Comparison of ENCODE assay signal across 1 cellular context in genomic region chr13:46627462-46627861, GRCh38.
A peak's percentile ranks its signal among the peaks of the same experiment; 100 is the strongest.
TF ChIP-seq lines count a peak whose summit lies in the region.

No MANE protein-coding gene starts in this region.

TF ChIP-seq in HepG2, 621 proteins besides CTCF, POLR2A, EP300 and RAD21 (continued from another document):
- TF ChIP-seq PRPF4 (IDR thresholded peaks at IDR 0.05; ENCODE audit: low read depth, low read length, poor library complexity, severe bottlenecking) (no peak), E2F5 (CRISPR knock-in tag; conservative IDR thresholded peaks at IDR 0.05) (no peak), UBTF (CRISPR knock-in tag; IDR thresholded peaks at IDR 0.05) (no peak), ZNF225 (CRISPR knock-in tag; IDR thresholded peaks at IDR 0.05) (no peak), RFX5 (IDR thresholded peaks at IDR 0.05; ENCODE audit: low read depth, low read length) (no peak), FOXA3 (CRISPR knock-in tag; IDR thresholded peaks at IDR 0.05) (peak; percentile 14; the same call in 1 of the 2 replicates), ZNF253 (CRISPR knock-in tag; IDR thresholded peaks at IDR 0.05; ENCODE audit: borderline replicate concordance) (no peak), SIN3A (IDR thresholded peaks at IDR 0.05; ENCODE audit: borderline replicate concordance, low read depth, low read length) (no peak), TRIM22 (IDR thresholded peaks at IDR 0.05) (no peak), MZF1 (CRISPR knock-in tag; IDR thresholded peaks at IDR 0.05; ENCODE audit: borderline replicate concordance) (no peak), PCBP1 (IDR thresholded peaks at IDR 0.05; ENCODE audit: borderline replicate concordance, low read depth, low read length) (no peak), ZNF343 (CRISPR knock-in tag; IDR thresholded peaks at IDR 0.05) (no peak), NR2F6 (IDR thresholded peaks at IDR 0.05) (no peak), NR2F6 (CRISPR knock-in tag; IDR thresholded peaks at IDR 0.05) (no peak), ZNF414 (CRISPR knock-in tag; IDR thresholded peaks at IDR 0.05) (no peak), FOXA1 (IDR thresholded peaks at IDR 0.05) (no peak), FOXA1 (CRISPR knock-in tag; IDR thresholded peaks at IDR 0.05) (peak; percentile 35; the same call in 1 of the 2 replicates), STAG1 (CRISPR knock-in tag; IDR thresholded peaks at IDR 0.05) (no peak), NFIC (IDR thresholded peaks at IDR 0.05; ENCODE audit: low read length) (no peak), ARID3A (IDR thresholded peaks at IDR 0.05; ENCODE audit: low read depth, low read length) (no peak), ATF2 (CRISPR knock-in tag; IDR thresholded peaks at IDR 0.05) (no peak), ESRRA (CRISPR knock-in tag; IDR thresholded peaks at IDR 0.05; ENCODE audit: low read depth) (no peak), NPAS2 (CRISPR knock-in tag; IDR thresholded peaks at IDR 0.05; ENCODE audit: borderline replicate concordance) (no peak), ZNF724P (CRISPR knock-in tag; IDR thresholded peaks at IDR 0.05; ENCODE audit: borderline replicate concordance) (no peak), DPF2 (CRISPR knock-in tag; IDR thresholded peaks at IDR 0.05; ENCODE audit: borderline replicate concordance, low read depth) (no peak), ZBTB7B (CRISPR knock-in tag; IDR thresholded peaks at IDR 0.05) (no peak), ZNF7 (CRISPR knock-in tag; IDR thresholded peaks at IDR 0.05) (peak; percentile 99), HOMEZ (CRISPR knock-in tag; IDR thresholded peaks at IDR 0.05; ENCODE audit: low read depth) (peak; percentile 44; the same call in 1 of the 2 replicates), ARNTL (CRISPR knock-in tag; IDR thresholded peaks at IDR 0.05) (no peak), ZSCAN22 (CRISPR knock-in tag; IDR thresholded peaks at IDR 0.05) (no peak), ZNF773 (CRISPR knock-in tag; IDR thresholded peaks at IDR 0.05; ENCODE audit: borderline replicate concordance) (no peak), ZNF616 (CRISPR knock-in tag; IDR thresholded peaks at IDR 0.05; ENCODE audit: low read depth) (no peak)
- TF ChIP-seq, protein P1, sequence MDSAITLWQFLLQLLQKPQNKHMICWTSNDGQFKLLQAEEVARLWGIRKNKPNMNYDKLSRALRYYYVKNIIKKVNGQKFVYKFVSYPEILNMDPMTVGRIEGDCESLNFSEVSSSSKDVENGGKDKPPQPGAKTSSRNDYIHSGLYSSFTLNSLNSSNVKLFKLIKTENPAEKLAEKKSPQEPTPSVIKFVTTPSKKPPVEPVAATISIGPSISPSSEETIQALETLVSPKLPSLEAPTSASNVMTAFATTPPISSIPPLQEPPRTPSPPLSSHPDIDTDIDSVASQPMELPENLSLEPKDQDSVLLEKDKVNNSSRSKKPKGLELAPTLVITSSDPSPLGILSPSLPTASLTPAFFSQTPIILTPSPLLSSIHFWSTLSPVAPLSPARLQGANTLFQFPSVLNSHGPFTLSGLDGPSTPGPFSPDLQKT (CRISPR knock-in tag; IDR thresholded peaks at IDR 0.05; ENCODE audit: borderline replicate concordance) = no peak
- TF ChIP-seq, protein P2, sequence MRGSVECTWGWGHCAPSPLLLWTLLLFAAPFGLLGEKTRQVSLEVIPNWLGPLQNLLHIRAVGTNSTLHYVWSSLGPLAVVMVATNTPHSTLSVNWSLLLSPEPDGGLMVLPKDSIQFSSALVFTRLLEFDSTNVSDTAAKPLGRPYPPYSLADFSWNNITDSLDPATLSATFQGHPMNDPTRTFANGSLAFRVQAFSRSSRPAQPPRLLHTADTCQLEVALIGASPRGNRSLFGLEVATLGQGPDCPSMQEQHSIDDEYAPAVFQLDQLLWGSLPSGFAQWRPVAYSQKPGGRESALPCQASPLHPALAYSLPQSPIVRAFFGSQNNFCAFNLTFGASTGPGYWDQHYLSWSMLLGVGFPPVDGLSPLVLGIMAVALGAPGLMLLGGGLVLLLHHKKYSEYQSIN (CRISPR knock-in tag; IDR thresholded peaks at IDR 0.05; ENCODE audit: borderline replicate concordance) = no peak
